9 cellular contexts compared by ENCODE assay signal in the genomic region with DNA sequence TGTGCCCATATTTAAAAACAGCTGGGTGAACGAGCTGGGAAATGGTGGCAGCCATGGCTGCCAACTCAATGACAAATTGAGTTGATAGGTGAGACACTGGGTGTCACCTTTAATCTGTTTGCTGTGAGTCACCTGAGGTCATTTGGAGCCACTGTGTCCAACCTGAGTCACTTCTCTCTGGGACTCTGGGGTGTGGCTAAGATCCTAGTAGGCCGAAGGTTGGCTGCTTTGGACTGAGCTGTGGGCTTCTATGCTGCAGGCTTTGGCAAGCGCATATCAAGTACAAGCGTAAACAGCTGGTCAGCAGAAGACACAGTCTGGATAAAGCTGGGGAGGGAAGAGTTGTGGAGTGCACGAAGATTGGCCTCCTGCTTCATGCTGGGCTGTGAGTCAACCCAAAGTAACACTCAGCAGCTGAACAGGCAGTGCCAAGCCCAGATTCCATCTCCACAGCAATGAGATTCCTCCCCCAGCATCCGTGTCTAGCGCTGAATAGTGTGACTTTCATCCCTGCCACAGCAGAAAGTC.
DNase-seq lines count a peak whose midpoint lies in the region; ATAC-seq lines count a peak whose summit lies in the region.
"Had no signal": no experiment of that assay in that cellular context is flagged by ENCODE, and none has a peak within 500 bp of the region (broad histone marks: within the 10 kb centered on the region; RNA-seq: fewer than 3 reads in every experiment).

No MANE protein-coding gene starts in this region.

- DNase-seq in AG08395 (ENCODE audit: low spot score) (peak; percentile 96), NCI-H446 (lab: John Stamatoyannopoulos, UW) (peak; percentile 29 to 86), fibroblast of gingiva (ENCODE audit: low read depth) (peak; percentile 96), non-pigmented ciliary epithelial cell (ENCODE audit: low read depth) (peak; percentile 94), D341Med (ENCODE audit: low spot score) (no peak), NCI-H1930 (lab: John Stamatoyannopoulos, UW) (no peak), OCI-M1 (lab: John Stamatoyannopoulos, UW) (no peak)
- DNase-seq: DMS79 treated with DMSO at 0.1 percent for 48 hours had no signal

- ATAC-seq in HG03139 (IDR thresholded peaks at IDR 0.05; ENCODE audit: unreplicated experiment), result no peak

Comparison
In these comparisons a context has a peak if more than half of its experiments do, and no peak if none do; other contexts are left out.
1. DNase-seq: peak in AG08395 (single experiment), NCI-H446 (2 of 2), fibroblast of gingiva (single experiment) and non-pigmented ciliary epithelial cell (single experiment); none in D341Med (single experiment), NCI-H1930 (0 of 2) and OCI-M1 (single experiment).